In the genomic region with DNA sequence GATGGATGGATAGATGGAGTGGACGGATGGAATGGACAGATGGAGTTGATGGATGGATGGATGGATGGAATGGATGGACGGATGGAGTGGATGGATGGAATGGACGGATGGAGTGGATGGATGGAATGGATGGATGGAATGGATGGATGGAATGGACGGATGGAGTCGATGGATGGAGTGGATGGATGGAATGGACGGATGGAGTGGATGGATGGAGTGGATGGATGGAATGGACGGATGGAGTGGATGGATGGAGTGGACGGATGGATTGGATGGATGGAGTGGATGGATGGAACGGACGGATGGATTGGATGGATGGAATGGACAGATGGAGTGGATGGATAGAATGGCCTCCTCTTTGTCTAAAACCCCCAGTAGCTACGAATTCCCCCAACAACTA, we compare ENCODE assay signal across 7 cellular contexts.
A peak's percentile ranks its signal among the peaks of the same experiment; 100 is the strongest.
DNase-seq lines count a peak whose midpoint lies in the region; ATAC-seq, FAIRE-seq and TF ChIP-seq lines count a peak whose summit lies in the region.
"Not testable (repeated sequence)": the region's sequence is repeated elsewhere in the genome, so short reads cannot be mapped to it uniquely, and the experiment has no call there.

No MANE protein-coding gene starts in this region.

- H3K9me1 ChIP-seq in endothelial cell of umbilical vein (replicated peaks; ENCODE audit: control insufficient read depth, extremely low read depth, insufficient read depth, low read length) = not testable (repeated sequence)

- not testable (repeated sequence) for DNase-seq in GM12891 (ENCODE audit: insufficient read length, low spot score); bronchial epithelial cell (ENCODE audit: low read depth); memory B cell (ENCODE audit: low spot score in 2 of 2); trophoblast cell
- peak; percentile 58 for DNase-seq in activated CD8-positive, alpha-beta memory T cell treated with anti-CD3 and anti-CD28 coated beads for 24 hours
- DNase-seq in endothelial cell of umbilical vein (ENCODE audit: low read depth, low spot score) (peak; percentile 4), transverse colon (peak; percentile 12)

- not testable (repeated sequence) for H3K36me3 ChIP-seq in bronchial epithelial cell (ENCODE audit: control insufficient read depth, insufficient read depth, low read length); endothelial cell of umbilical vein (ENCODE audit: control insufficient read depth in 2 of 2, extremely low read depth in 1 of 2, insufficient read depth in 2 of 2, low read length in 2 of 2); trophoblast cell (ENCODE audit: control insufficient read depth in 1 of 2, insufficient read depth in 2 of 2, low read length in 2 of 2); transverse colon

- intact Hi-C loops in endothelial cell of umbilical vein (cut with micrococcal nuclease); transverse colon (cut with DNase I; ENCODE audit: low total_unique reads): not testable (repeated sequence)

- H3K4me1 ChIP-seq in endothelial cell of umbilical vein (ENCODE audit: control insufficient read depth, extremely low read depth, insufficient read depth, low read length); transverse colon: not testable (repeated sequence)
- H3K4me1 ChIP-seq in trophoblast cell (ENCODE audit: control insufficient read depth in 1 of 2, insufficient read depth in 2 of 2, low read length in 2 of 2) = peaks cover 15 to 26% of the 10 kb centered on the region in 2 experiments

- BruUV-seq in endothelial cell of umbilical vein (replicated peaks; lab: Mats Ljungman, UMichigan) = not testable (repeated sequence)

- H3K9me3 Mint-ChIP-seq in memory B cell = peaks cover 18% of the 10 kb centered on the region

- not testable (repeated sequence) for H3K9me3 ChIP-seq in endothelial cell of umbilical vein (replicated peaks; ENCODE audit: control insufficient read depth, insufficient read depth, low read length); transverse colon
- H3K9me3 ChIP-seq in trophoblast cell (ENCODE audit: insufficient read depth, low read depth, low read length) = peaks cover 18% of the 10 kb centered on the region

- not testable (repeated sequence) for H2BK12ac ChIP-seq in trophoblast cell (ENCODE audit: low read length)

- peak; percentile 100 for FAIRE-seq in GM12891 (lab: Jason Lieb, UNC)
- FAIRE-seq in bronchial epithelial cell (lab: Jason Lieb, UNC) = peak; percentile 100
- FAIRE-seq in endothelial cell of umbilical vein (lab: Jason Lieb, UNC) = peak; percentile 83

- H3K27ac Mint-ChIP-seq in memory B cell = peak overlapping the region; percentile 81

- not testable (repeated sequence) for H2BK5ac ChIP-seq in trophoblast cell (ENCODE audit: low read depth, low read length, poor library complexity)

- H3K27me3 Mint-ChIP-seq in memory B cell = not testable (repeated sequence)

- not testable (repeated sequence) for H4K8ac ChIP-seq in trophoblast cell (ENCODE audit: low read depth, low read length)

- POLR2A ChIA-PET in endothelial cell of umbilical vein (lab: Charles Lee) = interaction anchor here (0.7 kb wide), 1 partner anchor 779 kb away, joined by 3 read pairs; no protein-coding TSS in a partner anchor

- H2AK5ac ChIP-seq in trophoblast cell (ENCODE audit: low read length) = not testable (repeated sequence)

- H3K9ac ChIP-seq in endothelial cell of umbilical vein (replicated peaks; ENCODE audit: extremely low read depth, insufficient read depth, low read length); trophoblast cell (ENCODE audit: low read length): not testable (repeated sequence)

- TF ChIP-seq EP300 in transverse colon (IDR thresholded peaks at IDR 0.05; ENCODE audit: low read depth) = not testable (repeated sequence)

- in situ Hi-C loops in transverse colon (cut with MboI; ENCODE audit: low pct_ligation_motif_present in 1 of 4, low pct_unique_long_range_greater_than_20kb in 1 of 4, low sequenced_read_pairs in 3 of 4) = not testable (repeated sequence)

- not testable (repeated sequence) for H3K4me2 ChIP-seq in endothelial cell of umbilical vein (ENCODE audit: insufficient read depth, low read length); trophoblast cell (ENCODE audit: low read length)

- H3K36me3 Mint-ChIP-seq in memory B cell = peaks cover 15% of the 10 kb centered on the region

- H3K27ac ChIP-seq in endothelial cell of umbilical vein (ENCODE audit: insufficient read depth, low read depth, low read length); trophoblast cell (ENCODE audit: low read depth, low read length); transverse colon: not testable (repeated sequence)

- not testable (repeated sequence) for H4K12ac ChIP-seq in trophoblast cell (ENCODE audit: low read depth, low read length)

- not testable (repeated sequence) for H3K79me2 ChIP-seq in endothelial cell of umbilical vein (ENCODE audit: control insufficient read depth, insufficient read depth, low read length); trophoblast cell (ENCODE audit: control insufficient read depth, insufficient read depth, low read length, poor library complexity)

- H3K4me3 ChIP-seq in bronchial epithelial cell (ENCODE audit: low read depth, low read length); endothelial cell of umbilical vein (replicated peaks in 1 of 3; ENCODE audit: insufficient read depth in 1 of 3, low read depth in 1 of 3, low read length in 3 of 3); transverse colon: not testable (repeated sequence)
- H3K4me3 ChIP-seq in trophoblast cell (ENCODE audit: low read depth, low read length) = peak overlapping the region; percentile 3

- TF ChIP-seq CTCF in bronchial epithelial cell (IDR thresholded peaks at IDR 0.05; ENCODE audit: insufficient read depth, low read length, severe bottlenecking); endothelial cell of umbilical vein (IDR thresholded peaks at IDR 0.05; ENCODE audit: extremely low read depth in 1 of 2, insufficient read depth in 1 of 2, low read depth in 1 of 2, low read length in 2 of 2); transverse colon (IDR thresholded peaks at IDR 0.05): not testable (repeated sequence)

- not testable (repeated sequence) for H3K14ac ChIP-seq in trophoblast cell (ENCODE audit: low read length)

- 100% methylated on average over 10 of the region's 11 CpGs for WGBS in trophoblast cell (ENCODE audit: extremely low coverage, insufficient coverage, insufficient read length)
- WGBS in transverse colon (ENCODE audit: low coverage in 1 of 2), 2 donors = 62 to 69% methylated on average over 10 to 11 of the region's 11 CpGs

- TF ChIP-seq POLR2A in GM12891 (IDR thresholded peaks at IDR 0.05; ENCODE audit: low read depth, low read length); endothelial cell of umbilical vein (IDR thresholded peaks at IDR 0.05; ENCODE audit: low read depth, low read length); transverse colon (IDR thresholded peaks at IDR 0.05): not testable (repeated sequence)

- H4K20me1 ChIP-seq in endothelial cell of umbilical vein (replicated peaks; ENCODE audit: control insufficient read depth, extremely low read depth, insufficient read depth, low read length) = not testable (repeated sequence)

- H3K4ac ChIP-seq in trophoblast cell (ENCODE audit: low read depth, low read length) = not testable (repeated sequence)

- H3K18ac ChIP-seq in trophoblast cell (ENCODE audit: low read length) = not testable (repeated sequence)

- not testable (repeated sequence) for H3K23ac ChIP-seq in trophoblast cell (ENCODE audit: low read length)

- dilution Hi-C loops in endothelial cell of umbilical vein (cut with MboI; ENCODE audit: extremely low pct_ligation_motif_present, low sequenced_read_pairs) = not testable (repeated sequence)

- H2BK120ac ChIP-seq in trophoblast cell (ENCODE audit: insufficient read depth, low read length, poor library complexity) = not testable (repeated sequence)

- not testable (repeated sequence) for H4K91ac ChIP-seq in trophoblast cell (ENCODE audit: low read depth, low read length)

- H3K27me3 ChIP-seq in bronchial epithelial cell (ENCODE audit: control insufficient read depth, insufficient read depth, low read length); endothelial cell of umbilical vein (ENCODE audit: control insufficient read depth in 2 of 2, insufficient read depth in 2 of 2, low read length in 2 of 2); trophoblast cell (ENCODE audit: insufficient read depth, low read length): not testable (repeated sequence)
- peaks cover 11% of the 10 kb centered on the region for H3K27me3 ChIP-seq in transverse colon

- H3K4me3 Mint-ChIP-seq in memory B cell = not testable (repeated sequence)

- not testable (repeated sequence) for H2AFZ ChIP-seq in endothelial cell of umbilical vein (ENCODE audit: low read depth, low read length); trophoblast cell (ENCODE audit: insufficient read depth, low read length, poor library complexity)

- H3K79me1 ChIP-seq in trophoblast cell (ENCODE audit: low read length) = peaks cover 17% of the 10 kb centered on the region

- peaks cover 24% of the 10 kb centered on the region for H3K4me1 Mint-ChIP-seq in memory B cell

- CTCF ChIA-PET in endothelial cell of umbilical vein (lab: Charles Lee) = not testable (repeated sequence)

- ATAC-seq in memory B cell (ENCODE audit: low read depth) = not testable (repeated sequence)
